Comparison of ENCODE assay signal across 8 cellular contexts in the genomic region with DNA sequence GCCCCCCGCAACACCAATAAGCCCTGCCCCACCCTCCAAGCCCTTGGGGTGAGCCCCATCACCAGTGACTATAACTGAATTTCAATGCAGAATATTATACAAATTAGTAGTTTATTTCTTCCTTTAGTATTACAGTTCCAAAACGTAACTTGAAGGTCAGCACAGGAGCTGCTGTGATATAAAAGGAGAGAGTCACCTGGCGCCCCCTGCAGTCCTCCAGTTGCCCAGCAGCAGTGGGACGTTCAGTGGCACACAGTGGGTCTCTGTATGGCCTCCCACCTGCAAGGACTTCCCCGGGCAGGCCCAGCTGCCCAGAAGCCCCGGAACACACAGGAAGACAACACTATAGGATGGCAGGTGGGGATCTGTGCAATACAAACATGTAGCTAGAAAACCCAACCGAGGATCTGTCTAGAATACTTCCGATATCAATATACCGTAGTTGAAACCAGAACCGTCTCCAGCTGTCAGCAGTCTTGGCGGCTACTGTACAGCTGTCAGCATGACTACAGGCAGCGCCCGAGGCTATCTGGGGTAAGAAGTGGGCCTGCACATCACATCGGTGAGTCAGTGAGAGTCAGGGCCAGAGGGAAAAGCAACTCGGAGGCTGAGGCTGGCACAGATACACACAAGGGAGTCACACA.
DNase-seq lines count a peak whose midpoint lies in the region; ATAC-seq, FAIRE-seq and TF ChIP-seq lines count a peak whose summit lies in the region.
"Not testable (repeated sequence)": the region's sequence is repeated elsewhere in the genome, so short reads cannot be mapped to it uniquely, and the experiment has no call there.

No MANE protein-coding gene starts in this region.

- H3K79me2 ChIP-seq in Karpas-422 (ENCODE audit: low read length) = not testable (repeated sequence)

- H3K4me1 ChIP-seq in A549 (peaks cover 43% of the 10 kb centered on the region), Karpas-422 (ENCODE audit: low read length) (peaks cover 46% of the 10 kb centered on the region), esophagus squamous epithelium (peaks cover 31 to 76% (median 61%) of the 10 kb centered on the region in 3 donors)

- not testable (repeated sequence) for FAIRE-seq in A549 (lab: Jason Lieb, UNC)

- not testable (repeated sequence) for H3K36me3 ChIP-seq in Karpas-422 (ENCODE audit: insufficient read depth, low read length); kidney epithelial cell (ENCODE audit: control insufficient read depth, insufficient read depth, low read length)
- peaks cover 0 to 33% (median 6%) of the 10 kb centered on the region in 3 donors for H3K36me3 ChIP-seq in esophagus squamous epithelium

- TF ChIP-seq CTCF in A549 (IDR thresholded peaks at IDR 0.05) (peak; percentile 19; the same call in 1 of the 3 replicates), kidney epithelial cell (IDR thresholded peaks at IDR 0.05; ENCODE audit: insufficient read depth, low read length, poor library complexity, severe bottlenecking) (peak; percentile 15), retinal pigment epithelial cell (conservative IDR thresholded peaks at IDR 0.05; ENCODE audit: low read depth, low read length) (peak; percentile 35)
- TF ChIP-seq CTCF in esophagus squamous epithelium (IDR thresholded peaks at IDR 0.05) = not testable (repeated sequence)

- POLR2A ChIA-PET in A549 (lab: Yijun Ruan, JAX) = not testable (repeated sequence)

- H3K4me3 ChIP-seq in A549; Karpas-422 (ENCODE audit: low read length); esophagus squamous epithelium; kidney epithelial cell (ENCODE audit: low read depth, low read length); retinal pigment epithelial cell (ENCODE audit: low read length): not testable (repeated sequence)

- H3K27me3 ChIP-seq in Karpas-422 (ENCODE audit: low read length); esophagus squamous epithelium; kidney epithelial cell (ENCODE audit: control insufficient read depth, insufficient read depth, low read length): not testable (repeated sequence)

- not testable (repeated sequence) for H3K9ac ChIP-seq in Karpas-422 (ENCODE audit: low read length)

- not testable (repeated sequence) for TF ChIP-seq POLR2A in A549 (IDR thresholded peaks at IDR 0.05; ENCODE audit: low read length); esophagus squamous epithelium (IDR thresholded peaks at IDR 0.05)

- intact Hi-C loops in esophagus squamous epithelium (cut with DNase I) = not testable (repeated sequence)

- not testable (repeated sequence) for DNase-seq in A549 (ENCODE audit: low read depth in 1 of 2, low spot score in 1 of 2); esophagus squamous epithelium (lab: John Stamatoyannopoulos, UW); retinal pigment epithelial cell (ENCODE audit: low read depth)
- DNase-seq in ELF-1 (ENCODE audit: low read depth, low spot score) = peak; percentile 70
- DNase-seq in Karpas-422 = peak; percentile 70
- peak; percentile 27 for DNase-seq in RKO (ENCODE audit: low spot score)
- peak; percentile 62 for DNase-seq in astrocyte of the hippocampus (ENCODE audit: low read depth, low spot score)
- peak; percentile 48 for DNase-seq in kidney epithelial cell (ENCODE audit: low read depth)

- peak; percentile 14 to 27; a peak in 2 of 5 replicates for TF ChIP-seq RAD21 in A549 (conservative IDR thresholded peaks at IDR 0.05 in 1 of 2, IDR thresholded peaks at IDR 0.05 in 1 of 2)

- CTCF ChIA-PET in A549 (lab: Yijun Ruan, JAX) = interaction anchor here (0.6 to 9.1 kb wide), 4 partner anchors 28 to 115 kb away, joined by 3 to 265 read pairs (median 54); no protein-coding TSS in a partner anchor

- not testable (repeated sequence) for H3K9me3 ChIP-seq in A549; Karpas-422 (ENCODE audit: low read length); esophagus squamous epithelium

- not testable (repeated sequence) for H2AFZ ChIP-seq in Karpas-422 (ENCODE audit: low read length)

- peak overlapping the region; percentile 82 for H3K4me2 ChIP-seq in A549
- H3K4me2 ChIP-seq in Karpas-422 (ENCODE audit: low read depth, low read length, poor library complexity, severe bottlenecking) = peak overlapping the region; percentile 60

- not testable (repeated sequence) for H4K20me1 ChIP-seq in Karpas-422 (ENCODE audit: insufficient read depth, low read depth, low read length)

- 50% methylated on average over 12 of the region's 15 CpGs for WGBS in A549 (ENCODE audit: missing lambda C conversion rate)
- 26 to 33% methylated on average over 8 to 9 of the region's 15 CpGs for WGBS in esophagus squamous epithelium, 2 donors

- not testable (repeated sequence) for TF ChIP-seq EP300 in A549 (IDR thresholded peaks at IDR 0.05)

- H3K27ac ChIP-seq in A549 = peak overlapping the region; percentile 70 to 89; a peak in 4 of 6 replicates
- H3K27ac ChIP-seq in Karpas-422 (ENCODE audit: low read length) = peak overlapping the region; percentile 84; the same call in 1 of the 2 replicates
- H3K27ac ChIP-seq in esophagus squamous epithelium = peak overlapping the region; percentile 89 to 93 (median 91)

- peak in 1 of 2 experiments; percentile 55; a peak in 3 of 6 replicates for ATAC-seq in A549

- H3K9me2 ChIP-seq in Karpas-422 (replicated peaks; ENCODE audit: insufficient read depth, low read length) = not testable (repeated sequence)

TF ChIP-seq in A549, 52 proteins besides CTCF, POLR2A, EP300 and RAD21:
- TF ChIP-seq JUNB (IDR thresholded peaks at IDR 0.05) = peak; percentile 1; the same call in 1 of the 2 replicates
TF ChIP-seq in A549: peak in this region for 1; not testable (repeated sequence) for 51.
